8 cellular contexts compared by ENCODE assay signal in genomic region chr15:48975713-48976419, GRCh38. TPM values are rescaled to one million over a fixed set of nuclear protein-coding genes. Genes with fewer than 3 reads are reported as not detected.
A peak's percentile ranks its signal among the peaks of the same experiment; 100 is the strongest.
DNase-seq lines count a peak whose midpoint lies in the region; ATAC-seq and TF ChIP-seq lines count a peak whose summit lies in the region.

No MANE protein-coding gene starts in this region.

- peak; percentile 97 for ATAC-seq in GM21529 (IDR thresholded peaks at IDR 0.05; ENCODE audit: unreplicated experiment)
- peak; percentile 97 for ATAC-seq in stimulated activated naive CD8-positive, alpha-beta T cell treated with anti-CD3 and anti-CD28 coated beads, Interleukin-15, Interleukin-2, amounts not matched to agents 100 U/mL and 50 U/mL, for 24 hours

- DNase-seq in DMS 273 treated with DMSO at 0.1 percent for 48 hours (lab: John Stamatoyannopoulos, UW) (peak; percentile 24), RKO (ENCODE audit: low spot score) (peak; percentile 84), fibroblast of the aortic adventitia (ENCODE audit: low read depth) (peak; percentile 76), nephron progenitor cell (peak; percentile 88)
- peak; percentile 76 for DNase-seq in activated T-helper 2 cell treated with anti-CD3 and anti-CD28 coated beads, Interferon-gamma antibody, Interleukin-2, Interleukin-4, amounts not matched to agents 10 μg/mL and 5 μg/mL and 100 μg/mL, durations not matched to agents 14 hours and 24 hours and 36 hours (ENCODE audit: low spot score)
- peak; percentile 86 for DNase-seq in stimulated activated naive CD8-positive, alpha-beta T cell treated with anti-CD3 and anti-CD28 coated beads, Interleukin-15, Interleukin-2, amounts not matched to agents 100 U/mL and 50 U/mL, for 24 hours

- TF ChIP-seq CTCF in fibroblast of the aortic adventitia (IDR thresholded peaks at IDR 0.05; ENCODE audit: insufficient read depth, low read length) (peak; percentile 65), nephron progenitor cell (IDR thresholded peaks at IDR 0.05) (peak; percentile 77)

- H3K4me3 Mint-ChIP-seq in IgD-negative memory B cell (peak overlapping the region; percentile 34 to 80 (median 54)), nephron progenitor cell (peak overlapping the region; percentile 69)
- H3K4me3 Mint-ChIP-seq in activated T-helper 2 cell treated with anti-CD3 and anti-CD28 coated beads, Interferon-gamma antibody, Interleukin-2, Interleukin-4, amounts not matched to agents 10 μg/mL and 5 μg/mL and 100 μg/mL, durations not matched to agents 14 hours and 24 hours and 36 hours (ENCODE audit: low read depth), result peak overlapping the region; percentile 58

- intact Hi-C loops in activated T-helper 2 cell treated with anti-CD3 and anti-CD28 coated beads, Interferon-gamma antibody, Interleukin-2, Interleukin-4, amounts not matched to agents 10 μg/mL and 5 μg/mL and 100 μg/mL, durations not matched to agents 14 hours and 24 hours and 36 hours (cut with micrococcal nuclease), result loop anchor here (2.0 kb wide), 1 partner anchor 113 kb away; no protein-coding TSS in a partner anchor

- H3K9me3 Mint-ChIP-seq in IgD-negative memory B cell (peaks cover 0 to 3% (median 0%) of the 10 kb centered on the region in 3 donors), nephron progenitor cell (no peaks in the 10 kb centered on the region)
- no peaks in the 10 kb centered on the region for H3K9me3 Mint-ChIP-seq in activated T-helper 2 cell treated with anti-CD3 and anti-CD28 coated beads, Interferon-gamma antibody, Interleukin-2, Interleukin-4, amounts not matched to agents 10 μg/mL and 5 μg/mL and 100 μg/mL, durations not matched to agents 14 hours and 24 hours and 36 hours

- H3K36me3 Mint-ChIP-seq in IgD-negative memory B cell (no peaks in the 10 kb centered on the region), nephron progenitor cell (ENCODE audit: low read depth) (no peaks in the 10 kb centered on the region)
- H3K36me3 Mint-ChIP-seq in activated T-helper 2 cell treated with anti-CD3 and anti-CD28 coated beads, Interferon-gamma antibody, Interleukin-2, Interleukin-4, amounts not matched to agents 10 μg/mL and 5 μg/mL and 100 μg/mL, durations not matched to agents 14 hours and 24 hours and 36 hours (ENCODE audit: low read depth), result no peaks in the 10 kb centered on the region

- H3K27ac Mint-ChIP-seq in IgD-negative memory B cell, result peak overlapping the region in 1 of 3 donors; percentile 10
- no peak overlapping the region for H3K27ac Mint-ChIP-seq in activated T-helper 2 cell treated with anti-CD3 and anti-CD28 coated beads, Interferon-gamma antibody, Interleukin-2, Interleukin-4, amounts not matched to agents 10 μg/mL and 5 μg/mL and 100 μg/mL, durations not matched to agents 14 hours and 24 hours and 36 hours
- no peak overlapping the region for H3K27ac Mint-ChIP-seq in nephron progenitor cell

- peaks cover 0 to 1% (median 1%) of the 10 kb centered on the region in 3 donors for H3K4me1 Mint-ChIP-seq in IgD-negative memory B cell
- H3K4me1 Mint-ChIP-seq in activated T-helper 2 cell treated with anti-CD3 and anti-CD28 coated beads, Interferon-gamma antibody, Interleukin-2, Interleukin-4, amounts not matched to agents 10 μg/mL and 5 μg/mL and 100 μg/mL, durations not matched to agents 14 hours and 24 hours and 36 hours (ENCODE audit: low read depth), result peaks cover 9% of the 10 kb centered on the region
- peaks cover 22% of the 10 kb centered on the region for H3K4me1 Mint-ChIP-seq in nephron progenitor cell

- H3K4me3 ChIP-seq in fibroblast of the aortic adventitia (ENCODE audit: low read depth, low read length), result peak overlapping the region; percentile 59

- H3K27me3 Mint-ChIP-seq in IgD-negative memory B cell (peaks cover 14% of the 10 kb centered on the region), nephron progenitor cell (ENCODE audit: low read depth, poor library complexity) (peaks cover 10% of the 10 kb centered on the region)
- H3K27me3 Mint-ChIP-seq in activated T-helper 2 cell treated with anti-CD3 and anti-CD28 coated beads, Interferon-gamma antibody, Interleukin-2, Interleukin-4, amounts not matched to agents 10 μg/mL and 5 μg/mL and 100 μg/mL, durations not matched to agents 14 hours and 24 hours and 36 hours (ENCODE audit: low read depth), result no peaks in the 10 kb centered on the region

RNA-seq across cellular contexts. Expression of gene SHC4, which starts 12.1 kb away (rescaled TPM):
- polyA plus RNA-seq in IgD-negative memory B cell, result not detected
- total RNA-seq in activated T-helper 2 cell treated with anti-CD3 and anti-CD28 coated beads, Interferon-gamma antibody, Interleukin-2, Interleukin-4, amounts not matched to agents 10 μg/mL and 5 μg/mL and 100 μg/mL, durations not matched to agents 14 hours and 24 hours and 36 hours, result 8.3 and 8.9 TPM in 2 replicates
- 1.8 and 2.2 TPM in 2 replicates for total RNA-seq in fibroblast of the aortic adventitia (ENCODE audit: low replicate concordance)

Comparison
In these comparisons a context has a peak if more than half of its experiments do, and no peak if none do; other contexts are left out.
1. Peak in every context shown above with its lines: DNase-seq, ATAC-seq and H3K4me3 ChIP-seq.
2. DNase-seq: peak in every context shown above with its lines; median percentile 88 in nephron progenitor cell; 86 in stimulated activated naive CD8-positive, alpha-beta T cell treated with anti-CD3 and anti-CD28 coated beads, Interleukin-15, Interleukin-2, amounts not matched to agents 100 U/mL and 50 U/mL, for 24 hours; 84 in RKO; 76 in activated T-helper 2 cell treated with anti-CD3 and anti-CD28 coated beads, Interferon-gamma antibody, Interleukin-2, Interleukin-4, amounts not matched to agents 10 μg/mL and 5 μg/mL and 100 μg/mL, durations not matched to agents 14 hours and 24 hours and 36 hours; 76 in fibroblast of the aortic adventitia; 24 in DMS 273 treated with DMSO at 0.1 percent for 48 hours.